ENCODE assay signal across 9 cellular contexts in the genomic region with DNA sequence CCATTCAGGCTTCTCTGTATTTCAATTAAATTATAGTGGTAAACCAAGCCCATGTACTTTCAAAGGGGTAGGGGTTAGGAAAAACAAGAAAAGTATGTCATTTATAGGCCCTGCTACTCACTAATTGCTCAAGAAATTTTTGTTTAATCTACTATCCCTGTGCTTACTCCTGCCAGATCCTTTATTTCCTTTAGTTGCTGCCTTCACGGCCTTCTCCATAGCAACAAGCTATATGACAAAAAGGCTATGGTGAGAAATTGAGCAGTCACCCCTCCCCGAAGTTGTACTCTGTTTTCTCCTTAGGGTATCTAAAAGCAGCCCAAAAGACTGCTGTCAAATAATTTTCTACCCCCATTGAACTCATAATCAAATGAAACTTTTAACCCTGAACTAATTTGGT.
DNase-seq lines count a peak whose midpoint lies in the region; ATAC-seq, FAIRE-seq and TF ChIP-seq lines count a peak whose summit lies in the region.
"Had no signal": no experiment of that assay in that cellular context is flagged by ENCODE, and none has a peak within 500 bp of the region (broad histone marks: within the 10 kb centered on the region; RNA-seq: fewer than 3 reads in every experiment).

No MANE protein-coding gene starts in this region.

- H3K27ac Mint-ChIP-seq in endodermal cell (peak overlapping the region; percentile 95), nephron (peak overlapping the region; percentile 68 to 92 (median 91))

- H3K36me3 ChIP-seq in endodermal cell (ENCODE audit: control insufficient read depth, insufficient read depth, low read length) (peaks cover 9% of the 10 kb centered on the region), WERI-Rb-1 (peaks cover 26% of the 10 kb centered on the region)

- H3K27ac ChIP-seq in endodermal cell (ENCODE audit: low read depth, low read length) (peak overlapping the region; percentile 92), WERI-Rb-1 (no peak overlapping the region)

- H3K4me1 Mint-ChIP-seq in endodermal cell (peaks cover 45% of the 10 kb centered on the region), nephron (peaks cover 49% of the 10 kb centered on the region)

- H3K4me3 ChIP-seq in endodermal cell (ENCODE audit: low read length) (peak overlapping the region; percentile 56), WERI-Rb-1 (ENCODE audit: low read depth, low read length) (no peak overlapping the region)

- TF ChIP-seq POLR2A in GM12891 (IDR thresholded peaks at IDR 0.05; ENCODE audit: low read depth, low read length): no peak

- H3K9me3 Mint-ChIP-seq in endodermal cell: peaks cover 7% of the 10 kb centered on the region
- peaks cover 3% of the 10 kb centered on the region for H3K9me3 Mint-ChIP-seq in nephron

- H3K27me3 ChIP-seq in endodermal cell (ENCODE audit: control insufficient read depth, insufficient read depth, low read length, poor library complexity, severe bottlenecking) (no peaks in the 10 kb centered on the region), WERI-Rb-1 (ENCODE audit: insufficient read depth, low read depth, severe bottlenecking) (no peaks in the 10 kb centered on the region)

- ATAC-seq in HG03045 (IDR thresholded peaks at IDR 0.05; ENCODE audit: unreplicated experiment) (no peak), HG03025 (IDR thresholded peaks at IDR 0.05; ENCODE audit: low FRiP score, unreplicated experiment) (no peak)

- FAIRE-seq in GM12891 (lab: Jason Lieb, UNC): no peak

- H3K9me3 ChIP-seq in endodermal cell (ENCODE audit: control insufficient read depth, low read length): peaks cover 8% of the 10 kb centered on the region
- no peaks in the 10 kb centered on the region for H3K9me3 ChIP-seq in WERI-Rb-1 (ENCODE audit: severe bottlenecking)

- H3K36me3 Mint-ChIP-seq in endodermal cell (ENCODE audit: low read depth) (peaks cover 30% of the 10 kb centered on the region), nephron (ENCODE audit: low read depth) (peaks cover 36% of the 10 kb centered on the region)

- WGBS in endodermal cell (ENCODE audit: insufficient coverage in 1 of 2, insufficient read length in 1 of 2), 2 experiments: 57 to 90% methylated on average over 1 to 2 of the region's 2 CpGs

- H3K27me3 Mint-ChIP-seq in endodermal cell (ENCODE audit: insufficient read depth) (no peaks in the 10 kb centered on the region), nephron (ENCODE audit: low read depth) (no peaks in the 10 kb centered on the region)

- TF ChIP-seq CTCF in endodermal cell (conservative IDR thresholded peaks at IDR 0.05): no peak
- no peak for TF ChIP-seq CTCF in nephron (IDR thresholded peaks at IDR 0.05; ENCODE audit: unreplicated experiment in 3 of 3)
- TF ChIP-seq CTCF in WERI-Rb-1 (IDR thresholded peaks at IDR 0.05; ENCODE audit: low read depth, low read length): no peak

- H3K4me1 ChIP-seq in endodermal cell (ENCODE audit: control insufficient read depth, insufficient read depth, low read length): peaks cover 29% of the 10 kb centered on the region

- peak overlapping the region; percentile 87 for H3K9ac ChIP-seq in endodermal cell (ENCODE audit: extremely low read depth, low read length, poor library complexity, severe bottlenecking)

- H3K4me3 Mint-ChIP-seq in endodermal cell (no peak overlapping the region), nephron (no peak overlapping the region)

- DNase-seq in COR-L47 (lab: John Stamatoyannopoulos, UW) (peak; percentile 56), NCI-H2227 (lab: John Stamatoyannopoulos, UW; ENCODE audit: unreplicated experiment) (peak; percentile 55), endodermal cell (no peak), WERI-Rb-1 (no peak), GM12891 (ENCODE audit: insufficient read length, low spot score) (no peak)
- DNase-seq: activated naive CD4-positive, alpha-beta T cell had no signal

TF ChIP-seq in GM12891, 5 proteins besides CTCF, POLR2A, EP300 and RAD21:
- TF ChIP-seq PAX5 (IDR thresholded peaks at IDR 0.05; ENCODE audit: insufficient read depth, low read length, severe bottlenecking) (no peak), POU2F2 (IDR thresholded peaks at IDR 0.05; ENCODE audit: low read depth, low read length) (no peak), POLR2AphosphoS5 (IDR thresholded peaks at IDR 0.05; ENCODE audit: low read depth, low read length) (no peak), TAF1 (IDR thresholded peaks at IDR 0.05; ENCODE audit: low read depth, low read length) (no peak), SPI1 (IDR thresholded peaks at IDR 0.05; ENCODE audit: low read depth, low read length) (no peak)

Comparison
In these comparisons a context has a peak if more than half of its experiments do, and no peak if none do; other contexts are left out.
1. DNase-seq: peak in COR-L47 (single experiment) and NCI-H2227 (single experiment); none in endodermal cell (single experiment), WERI-Rb-1 (single experiment) and GM12891 (single experiment).